ENCODE assay signal across 8 cellular contexts in genomic region chr3:57756528-57757401, GRCh38. TPM values are rescaled to one million over a fixed set of nuclear protein-coding genes. Genes with fewer than 3 reads are reported as not detected.
A peak's percentile ranks its signal among the peaks of the same experiment; 100 is the strongest.
DNase-seq lines count a peak whose midpoint lies in the region; ATAC-seq, FAIRE-seq and TF ChIP-seq lines count a peak whose summit lies in the region.

No MANE protein-coding gene starts in this region.

- H3K4me3 Mint-ChIP-seq in activated T-helper 17 cell treated with anti-CD3 and anti-CD28 coated beads, Interleukin-2, amount 50 U/mL, for 72 hours = peak overlapping the region; percentile 91
- H3K4me3 Mint-ChIP-seq in nephron = peak overlapping the region; percentile 98 to 100 (median 99)

- H3K4me1 ChIP-seq in thoracic aorta (ENCODE audit: control insufficient read depth in 1 of 2, low read depth in 2 of 2) = peaks cover 29 to 43% of the 10 kb centered on the region in 2 donors

- peak; percentile 40 for DNase-seq in GM12892 (ENCODE audit: insufficient read length)
- DNase-seq in NOMO-1 treated with dmso at 0.1 percent for 144 hours (lab: John Stamatoyannopoulos, UW; ENCODE audit: unreplicated experiment) = peak; percentile 15
- peak; percentile 62 for DNase-seq in fibroblast of pulmonary artery (ENCODE audit: low read depth)
- peak; percentile 22 for DNase-seq in thoracic aorta (ENCODE audit: low spot score)
- DNase-seq in SHP77 treated with DMSO at 0.1 percent for 48 hours (lab: John Stamatoyannopoulos, UW) = no peak

- ATAC-seq in HG02623 (IDR thresholded peaks at IDR 0.05; ENCODE audit: unreplicated experiment) (peak; percentile 21), thoracic aorta (ENCODE audit: insufficient number of reproducible peaks, low FRiP score, low read depth) (peak; percentile 11)
- peak; percentile 7 for ATAC-seq in activated T-helper 17 cell treated with anti-CD3 and anti-CD28 coated beads, Interleukin-2, amount 50 U/mL, for 72 hours (replicated peaks)

- no peaks in the 10 kb centered on the region for H3K9me3 Mint-ChIP-seq in activated T-helper 17 cell treated with anti-CD3 and anti-CD28 coated beads, Interleukin-2, amount 50 U/mL, for 72 hours
- no peaks in the 10 kb centered on the region for H3K9me3 Mint-ChIP-seq in nephron

- H3K4me1 Mint-ChIP-seq in activated T-helper 17 cell treated with anti-CD3 and anti-CD28 coated beads, Interleukin-2, amount 50 U/mL, for 72 hours = peaks cover 9% of the 10 kb centered on the region
- H3K4me1 Mint-ChIP-seq in nephron = peaks cover 20% of the 10 kb centered on the region

- peaks cover 5% of the 10 kb centered on the region for H3K36me3 ChIP-seq in thoracic aorta

- H3K4me3 ChIP-seq in fibroblast of pulmonary artery (replicated peaks; ENCODE audit: low read depth, low read length) (peak overlapping the region; percentile 81), thoracic aorta (peak overlapping the region; percentile 97)

- TF ChIP-seq POLR2A in GM12892 (IDR thresholded peaks at IDR 0.05; ENCODE audit: low read depth, low read length) = no peak

- peak overlapping the region; percentile 99 for H3K27ac Mint-ChIP-seq in activated T-helper 17 cell treated with anti-CD3 and anti-CD28 coated beads, Interleukin-2, amount 50 U/mL, for 72 hours
- peak overlapping the region; percentile 98 to 99 (median 99) for H3K27ac Mint-ChIP-seq in nephron

- peak overlapping the region; percentile 73 to 80 for H3K27ac ChIP-seq in thoracic aorta

- H3K9me3 ChIP-seq in thoracic aorta = no peaks in the 10 kb centered on the region

- H3K27me3 Mint-ChIP-seq in activated T-helper 17 cell treated with anti-CD3 and anti-CD28 coated beads, Interleukin-2, amount 50 U/mL, for 72 hours = no peaks in the 10 kb centered on the region
- H3K27me3 Mint-ChIP-seq in nephron (ENCODE audit: low read depth) = no peaks in the 10 kb centered on the region

- FAIRE-seq in GM12892 (lab: Jason Lieb, UNC) = no peak

- TF ChIP-seq CTCF in fibroblast of pulmonary artery (IDR thresholded peaks at IDR 0.05; ENCODE audit: low read length, missing control alignments) = no peak
- TF ChIP-seq CTCF in nephron (IDR thresholded peaks at IDR 0.05; ENCODE audit: unreplicated experiment in 3 of 3) = no peak
- no peak for TF ChIP-seq CTCF in thoracic aorta (IDR thresholded peaks at IDR 0.05)

- H3K36me3 Mint-ChIP-seq in activated T-helper 17 cell treated with anti-CD3 and anti-CD28 coated beads, Interleukin-2, amount 50 U/mL, for 72 hours (ENCODE audit: low read depth) = peaks cover 50% of the 10 kb centered on the region
- H3K36me3 Mint-ChIP-seq in nephron (ENCODE audit: low read depth) = peaks cover 14% of the 10 kb centered on the region

- H3K27me3 ChIP-seq in thoracic aorta (replicated peaks; ENCODE audit: insufficient read depth) = no peaks in the 10 kb centered on the region

RNA-seq across cellular contexts. Expression of gene SLMAP, which starts 0.7 kb away (rescaled TPM):
- 22.1 TPM for polyA plus RNA-seq in GM12892 (2012; ENCODE audit: missing spikeins)
- 10 to 100 TPM; 33.8 to 55.6 TPM for total RNA-seq in activated T-helper 17 cell treated with anti-CD3 and anti-CD28 coated beads, Interleukin-2, amount 50 U/mL, for 72 hours
- total RNA-seq in thoracic aorta = 100 to 1,000 TPM; 221 to 239 TPM
